In the genomic region with DNA sequence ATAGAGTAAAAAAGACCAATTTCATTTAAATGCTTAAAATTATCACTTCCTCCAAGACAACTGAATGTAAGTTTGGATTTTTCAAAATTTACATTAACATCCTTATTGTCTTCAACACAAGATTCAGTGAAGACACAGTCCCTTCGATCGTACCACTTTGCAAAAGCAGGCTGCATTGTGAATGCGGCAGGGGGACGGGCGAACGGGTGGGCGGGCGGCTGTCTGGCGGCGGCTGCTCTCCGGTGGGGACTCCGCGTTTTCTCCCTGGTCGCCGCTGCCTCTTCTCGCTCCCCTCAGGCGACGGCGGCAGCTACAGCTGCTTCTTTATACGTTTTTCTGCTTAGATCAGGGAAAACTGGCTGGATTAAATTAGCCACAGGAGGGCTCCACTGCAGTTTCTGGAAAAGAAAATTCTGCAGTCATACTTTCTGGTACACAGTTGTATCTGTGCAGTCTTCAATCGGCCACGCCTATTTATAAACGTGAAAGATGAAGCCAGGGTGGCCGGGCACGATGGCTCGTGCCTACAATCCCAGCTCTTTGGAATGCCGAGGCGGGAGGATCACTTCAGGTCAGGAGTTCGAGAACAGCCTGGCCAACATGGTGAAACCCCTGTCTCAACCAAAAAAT, we compare ENCODE assay signal across 8 cellular contexts. TPM values are rescaled to one million over a fixed set of nuclear protein-coding genes. Genes with fewer than 3 reads are reported as not detected.
DNase-seq lines count a peak whose midpoint lies in the region; ATAC-seq and TF ChIP-seq lines count a peak whose summit lies in the region.

No MANE protein-coding gene starts in this region.

- H3K4me3 ChIP-seq in breast epithelium = peak overlapping the region; percentile 16 to 62 (median 32)

- H3K27ac ChIP-seq in breast epithelium = no peak overlapping the region

- no peak for TF ChIP-seq POLR2A in breast epithelium (IDR thresholded peaks at IDR 0.05)

- no peaks in the 10 kb centered on the region for H3K4me1 ChIP-seq in breast epithelium

- H3K36me3 ChIP-seq in breast epithelium = no peaks in the 10 kb centered on the region

- peaks cover 0 to 22% of the 10 kb centered on the region in 2 donors for H3K27me3 ChIP-seq in breast epithelium

- DNase-seq in DMS53 (lab: John Stamatoyannopoulos, UW) = peak; percentile 85
- peak; percentile 1 for DNase-seq in KG1 (lab: John Stamatoyannopoulos, UW)
- DNase-seq in SHP77 treated with DMSO at 0.1 percent for 48 hours (lab: John Stamatoyannopoulos, UW) = peak; percentile 25
- no peak for DNase-seq in breast epithelium (ENCODE audit: low spot score in 2 of 2)
- DNase-seq in iris pigment epithelial cell (ENCODE audit: low read depth) = peak; percentile 67
- DNase-seq in smooth muscle cell of the brain vasculature (ENCODE audit: low read depth, low spot score) = peak; percentile 21

- ATAC-seq in GM19397 (IDR thresholded peaks at IDR 0.05; ENCODE audit: unreplicated experiment) (no peak), GM18520 (IDR thresholded peaks at IDR 0.05; ENCODE audit: unreplicated experiment) (no peak)

- H3K9me3 ChIP-seq in breast epithelium = no peaks in the 10 kb centered on the region

- peak in 1 of 3 donors; percentile 21 for TF ChIP-seq CTCF in breast epithelium (IDR thresholded peaks at IDR 0.05)

- intact Hi-C loops in breast epithelium (cut with DNase I; ENCODE audit: low total_unique reads) = no loop called here

RNA-seq across cellular contexts. Expression of a gene that starts 33.9 kb away (rescaled TPM):
- total RNA-seq in breast epithelium = 10 to 100 TPM; 20.0 to 28.1 (median 27.5) TPM

Comparison
In these comparisons a context has a peak if more than half of its experiments do, and no peak if none do; other contexts are left out.
1. DNase-seq: peak in DMS53 (single experiment), KG1 (single experiment), SHP77 treated with DMSO at 0.1 percent for 48 hours (single experiment), iris pigment epithelial cell (single experiment) and smooth muscle cell of the brain vasculature (single experiment); none in breast epithelium (0 of 2).